In genomic region chr13:63902141-63902540, GRCh38 we compare ENCODE assay signal across 9 cellular contexts.
"Had no signal": no experiment of that assay in that cellular context is flagged by ENCODE, and none has a peak within 500 bp of the region (broad histone marks: within the 10 kb centered on the region; RNA-seq: fewer than 3 reads in every experiment).

No MANE protein-coding gene starts in this region.

- H3K4me3 ChIP-seq: GM23248, GM23338, HAP-1 had no signal

- H3K27ac ChIP-seq: GM23248 had no signal

- H3K4me1 ChIP-seq: HAP-1 had no signal

- H3K36me3 ChIP-seq: HAP-1 had no signal

- DNase-seq: GM23248, GOT3, H7, H9, HCEC 1CT, HFFc6 had no signal

- H3K9me3 Mint-ChIP-seq: GM23338, H9, HFFc6 had no signal

- H3K27ac Mint-ChIP-seq: GM23338, H9, HFFc6 had no signal

- H3K4me3 Mint-ChIP-seq: GM23338, H9, HFFc6 had no signal

- H3K9me3 ChIP-seq: HAP-1 had no signal

- ATAC-seq: HCT116 had no signal

- H3K4me1 Mint-ChIP-seq: GM23338, H9 had no signal
